2 cellular contexts compared by ENCODE assay signal in the genomic region with DNA sequence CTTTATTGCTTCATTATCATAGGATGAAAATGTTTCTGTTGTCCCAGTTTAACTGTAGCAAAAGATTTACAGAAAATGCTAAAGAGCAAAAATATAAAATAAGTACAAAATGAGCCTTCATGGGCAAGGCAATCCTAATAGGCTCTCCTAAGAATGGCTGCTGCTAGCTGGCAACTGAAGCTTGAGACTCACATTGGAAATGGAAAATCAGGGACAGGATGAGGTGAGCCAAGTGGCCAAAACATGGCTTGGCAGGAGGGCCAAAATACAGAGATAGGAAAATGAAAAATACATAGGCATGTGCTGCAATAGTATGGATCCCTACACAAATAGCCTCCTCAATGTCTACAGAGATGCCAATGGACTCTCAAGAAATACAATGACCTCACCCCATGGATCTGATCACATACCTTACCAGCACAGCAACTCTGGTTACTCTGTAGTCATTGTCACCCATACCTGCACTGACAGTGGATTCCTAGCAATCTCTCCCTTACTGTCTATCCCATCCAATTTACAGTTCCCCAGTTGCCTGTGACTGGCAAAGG.
TF ChIP-seq lines count a peak whose summit lies in the region.

No MANE protein-coding gene starts in this region.

TF ChIP-seq in SK-N-SH, 30 proteins besides CTCF, POLR2A, EP300 and RAD21 (continued from another document):
- no peak for TF ChIP-seq ELF1 (IDR thresholded peaks at IDR 0.05)
- no peak for TF ChIP-seq GATA2 (CRISPR knock-in tag; IDR thresholded peaks at IDR 0.05)
- TF ChIP-seq USF2 (IDR thresholded peaks at IDR 0.05; ENCODE audit: borderline replicate concordance, low read depth, low read length): no peak
- TF ChIP-seq YY1 (IDR thresholded peaks at IDR 0.05; ENCODE audit: low read depth): no peak
- TF ChIP-seq RXRA (IDR thresholded peaks at IDR 0.05; ENCODE audit: borderline replicate concordance, low read depth): no peak
- no peak for TF ChIP-seq ZBTB33 (IDR thresholded peaks at IDR 0.05; ENCODE audit: borderline replicate concordance, low read depth)
- no peak for TF ChIP-seq GABPA (IDR thresholded peaks at IDR 0.05; ENCODE audit: low read depth)
- TF ChIP-seq MAX (IDR thresholded peaks at IDR 0.05; ENCODE audit: low read depth): no peak

TF ChIP-seq in SK-N-SH treated with all-trans-retinoic acid at 6 μM for 48 hours, 23 proteins besides CTCF, POLR2A, EP300 and RAD21 (continued from another document):
- TF ChIP-seq PATZ1 (CRISPR knock-in tag; IDR thresholded peaks at IDR 0.05; ENCODE audit: borderline replicate concordance) (no peak), POU6F1 (CRISPR knock-in tag; IDR thresholded peaks at IDR 0.05; ENCODE audit: borderline replicate concordance, low read depth) (no peak)
